In the genomic region with DNA sequence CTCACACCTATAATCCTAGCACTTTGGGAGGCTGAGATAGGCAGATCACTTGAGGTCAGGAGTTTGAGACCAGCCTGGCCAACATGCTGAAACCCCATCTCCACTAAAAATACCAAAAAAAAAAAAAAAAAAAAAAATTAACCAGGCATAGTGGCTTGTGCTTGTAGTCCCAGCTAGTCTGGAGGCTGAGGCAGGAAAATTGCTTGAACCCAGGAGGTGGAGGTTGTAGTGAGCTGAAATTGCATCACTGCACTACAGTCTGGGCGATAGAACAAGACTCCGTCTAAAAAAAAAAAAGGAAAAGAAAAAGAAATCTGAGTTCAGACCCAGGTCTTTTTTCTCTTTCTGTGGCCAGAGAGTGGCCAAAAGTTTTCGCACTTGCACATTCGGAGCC, we compare ENCODE assay signal across 9 cellular contexts. TPM values are rescaled to one million over a fixed set of nuclear protein-coding genes. Genes with fewer than 3 reads are reported as not detected.
A peak's percentile ranks its signal among the peaks of the same experiment; 100 is the strongest.
DNase-seq lines count a peak whose midpoint lies in the region; ATAC-seq, FAIRE-seq and TF ChIP-seq lines count a peak whose summit lies in the region.
"Not testable (repeated sequence)": the region's sequence is repeated elsewhere in the genome, so short reads cannot be mapped to it uniquely, and the experiment has no call there.
"Had no signal": no experiment of that assay in that cellular context is flagged by ENCODE, and none has a peak within 500 bp of the region (broad histone marks: within the 10 kb centered on the region; RNA-seq: fewer than 3 reads in every experiment).

No MANE protein-coding gene starts in this region.

- TF ChIP-seq CTCF in KMS-11 (conservative IDR thresholded peaks at IDR 0.05; ENCODE audit: low read depth, low read length); SK-N-SH (IDR thresholded peaks at IDR 0.05); astrocyte (IDR thresholded peaks at IDR 0.05; ENCODE audit: insufficient read depth, low read depth, low read length); cardiac muscle cell (IDR thresholded peaks at IDR 0.05; ENCODE audit: low read depth, low read length); neural crest cell (conservative IDR thresholded peaks at IDR 0.05); upper lobe of left lung (IDR thresholded peaks at IDR 0.05): not testable (repeated sequence)

- not testable (repeated sequence) for H4K20me1 ChIP-seq in KMS-11 (ENCODE audit: insufficient read depth); SK-N-SH (ENCODE audit: insufficient read depth); astrocyte (ENCODE audit: insufficient read depth, low read length)

- DNase-seq in CD4-positive, alpha-beta memory T cell; SK-N-SH; activated CD8-positive, alpha-beta memory T cell treated with anti-CD3 and anti-CD28 coated beads, Interleukin-2, amount 10 ng/mL, durations not matched to agents 7 days and 5 days; astrocyte (ENCODE audit: low read depth); cardiac muscle cell (ENCODE audit: low read depth in 1 of 2, low spot score in 1 of 2); neural crest cell (ENCODE audit: low read depth, low spot score); upper lobe of left lung: not testable (repeated sequence)

- CTCF ChIA-PET in CD4-positive, alpha-beta memory T cell (lab: Charles Lee; ENCODE audit: partially characterized antibody): interaction anchor here (0.8 to 1.4 kb wide), 2 partner anchors 19 to 33 kb away, joined by 3 to 4 read pairs; no protein-coding TSS in a partner anchor
- CTCF ChIA-PET in SK-N-SH (lab: Yijun Ruan, JAX): interaction anchor here (0.6 to 4.0 kb wide), 5 partner anchors 8 to 105 kb away, joined by 3 to 19 read pairs (median 6); a partner anchor contains a TSS
- CTCF ChIA-PET in activated CD8-positive, alpha-beta memory T cell treated with anti-CD3 and anti-CD28 coated beads, Interleukin-2, amount 10 ng/mL, durations not matched to agents 7 days and 5 days (lab: Charles Lee): interaction anchor here (0.7 to 2.5 kb wide), 5 partner anchors 10 to 1089 kb away, joined by 3 to 7 read pairs (median 3); no protein-coding TSS in a partner anchor

- not testable (repeated sequence) for H3K36me3 Mint-ChIP-seq in CD4-positive, alpha-beta memory T cell; activated CD8-positive, alpha-beta memory T cell treated with anti-CD3 and anti-CD28 coated beads, Interleukin-2, amount 10 ng/mL, durations not matched to agents 7 days and 5 days; astrocyte (ENCODE audit: low read depth, unreplicated experiment); neural crest cell (ENCODE audit: low read depth)

- 91% methylated on average over 4 of the region's 4 CpGs for WGBS in SK-N-SH (ENCODE audit: low lambda C conversion rate)
- WGBS in upper lobe of left lung, 2 donors: 73 to 84% methylated on average over 4 of the region's 4 CpGs

- H3K27me3 ChIP-seq in CD4-positive, alpha-beta memory T cell (ENCODE audit: insufficient read depth, low read length): peaks cover 15% of the 10 kb centered on the region
- not testable (repeated sequence) for H3K27me3 ChIP-seq in KMS-11 (ENCODE audit: insufficient read depth, low read depth); astrocyte (ENCODE audit: insufficient read depth, low read length); cardiac muscle cell; upper lobe of left lung
- H3K27me3 ChIP-seq in SK-N-SH (ENCODE audit: insufficient read depth): peaks cover 11% of the 10 kb centered on the region; the same call in 1 of the 2 replicates

- peak overlapping the region; percentile 48; the same call in 1 of the 2 replicates for H2AFZ ChIP-seq in KMS-11 (ENCODE audit: low read depth)
- not testable (repeated sequence) for H2AFZ ChIP-seq in SK-N-SH (ENCODE audit: low read depth); astrocyte (ENCODE audit: low read depth, low read length)

- not testable (repeated sequence) for H3K4me1 Mint-ChIP-seq in CD4-positive, alpha-beta memory T cell; activated CD8-positive, alpha-beta memory T cell treated with anti-CD3 and anti-CD28 coated beads, Interleukin-2, amount 10 ng/mL, durations not matched to agents 7 days and 5 days; astrocyte (ENCODE audit: low read depth, unreplicated experiment)
- H3K4me1 Mint-ChIP-seq in neural crest cell: peaks cover 10% of the 10 kb centered on the region

- ATAC-seq in activated CD8-positive, alpha-beta memory T cell treated with anti-CD3 and anti-CD28 coated beads, Interleukin-2, amount 10 ng/mL, durations not matched to agents 7 days and 5 days; upper lobe of left lung (ENCODE audit: low FRiP score in 2 of 2): not testable (repeated sequence)

- TF ChIP-seq RAD21 in SK-N-SH (IDR thresholded peaks at IDR 0.05; ENCODE audit: low read length): not testable (repeated sequence)

- not testable (repeated sequence) for H3K27ac ChIP-seq in CD4-positive, alpha-beta memory T cell (ENCODE audit: low read depth, low read length); KMS-11; SK-N-SH (ENCODE audit: low read depth in 2 of 2, low read length in 1 of 2); astrocyte (ENCODE audit: low read depth, low read length)
- peak overlapping the region; percentile 66 for H3K27ac ChIP-seq in cardiac muscle cell
- H3K27ac ChIP-seq in upper lobe of left lung: peak overlapping the region in 3 of 4 donors; percentile 8 to 62 (median 41)

- H3K27ac Mint-ChIP-seq in CD4-positive, alpha-beta memory T cell; activated CD8-positive, alpha-beta memory T cell treated with anti-CD3 and anti-CD28 coated beads, Interleukin-2, amount 10 ng/mL, durations not matched to agents 7 days and 5 days; astrocyte (ENCODE audit: unreplicated experiment); neural crest cell (ENCODE audit: unreplicated experiment): not testable (repeated sequence)

- peak overlapping the region in 7 of 8 donors; percentile 6 to 55 (median 40) for H3K4me3 Mint-ChIP-seq in CD4-positive, alpha-beta memory T cell
- H3K4me3 Mint-ChIP-seq in activated CD8-positive, alpha-beta memory T cell treated with anti-CD3 and anti-CD28 coated beads, Interleukin-2, amount 10 ng/mL, durations not matched to agents 7 days and 5 days: peak overlapping the region; percentile 8
- H3K4me3 Mint-ChIP-seq in astrocyte (ENCODE audit: unreplicated experiment) (peak overlapping the region; percentile 69), neural crest cell (peak overlapping the region; percentile 58)

- not testable (repeated sequence) for FAIRE-seq in astrocyte (lab: Jason Lieb, UNC)

- not testable (repeated sequence) for H3K4me3 ChIP-seq in CD4-positive, alpha-beta memory T cell (ENCODE audit: low read length in 2 of 2); KMS-11 (IDR thresholded peaks at IDR 0.05; ENCODE audit: insufficient read depth, low read depth, low read length); SK-N-SH (ENCODE audit: low read depth in 2 of 2, low read length in 1 of 2); astrocyte (ENCODE audit: insufficient read depth, low read depth, low read length); cardiac muscle cell; upper lobe of left lung

- H3K27me3 Mint-ChIP-seq in CD4-positive, alpha-beta memory T cell: peaks cover 28 to 40% of the 10 kb centered on the region in 2 donors
- peaks cover 47% of the 10 kb centered on the region for H3K27me3 Mint-ChIP-seq in activated CD8-positive, alpha-beta memory T cell treated with anti-CD3 and anti-CD28 coated beads, Interleukin-2, amount 10 ng/mL, durations not matched to agents 7 days and 5 days
- H3K27me3 Mint-ChIP-seq in astrocyte (ENCODE audit: low read depth, unreplicated experiment) (peaks cover 23% of the 10 kb centered on the region), neural crest cell (ENCODE audit: low read depth) (peaks cover 27% of the 10 kb centered on the region)

- H3K9me3 ChIP-seq in CD4-positive, alpha-beta memory T cell (ENCODE audit: control insufficient read depth in 1 of 2, low read length in 2 of 2); SK-N-SH; astrocyte (ENCODE audit: insufficient read depth, low read depth, low read length); cardiac muscle cell (ENCODE audit: low read depth); upper lobe of left lung: not testable (repeated sequence)

- not testable (repeated sequence) for H3K36me3 ChIP-seq in CD4-positive, alpha-beta memory T cell (ENCODE audit: insufficient read depth, low read length); KMS-11 (ENCODE audit: insufficient read depth); SK-N-SH (replicated peaks in 1 of 2; ENCODE audit: control insufficient read depth in 1 of 2, insufficient read depth in 2 of 2, low read length in 1 of 2); astrocyte (ENCODE audit: insufficient read depth, low read length); cardiac muscle cell
- peaks cover 0 to 17% (median 0%) of the 10 kb centered on the region in 4 donors for H3K36me3 ChIP-seq in upper lobe of left lung

- not testable (repeated sequence) for TF ChIP-seq EP300 in SK-N-SH (IDR thresholded peaks at IDR 0.05; ENCODE audit: borderline replicate concordance in 1 of 2, low read depth in 1 of 2, low read length in 1 of 2); upper lobe of left lung (IDR thresholded peaks at IDR 0.05)

- H3K79me2 ChIP-seq in KMS-11 (ENCODE audit: insufficient read depth, low read depth); SK-N-SH (ENCODE audit: insufficient read depth); astrocyte (ENCODE audit: insufficient read depth, low read length): not testable (repeated sequence)

- not testable (repeated sequence) for H3K4me1 ChIP-seq in CD4-positive, alpha-beta memory T cell (ENCODE audit: insufficient read depth, low read length); SK-N-SH (ENCODE audit: control insufficient read depth in 1 of 2, insufficient read depth in 2 of 2, low read depth in 1 of 2, low read length in 1 of 2); astrocyte (ENCODE audit: insufficient read depth, low read length)
- H3K4me1 ChIP-seq in KMS-11 (ENCODE audit: low read depth, poor library complexity, severe bottlenecking) (peaks cover 55% of the 10 kb centered on the region), cardiac muscle cell (ENCODE audit: low read depth) (peaks cover 37% of the 10 kb centered on the region), upper lobe of left lung (peaks cover 0 to 19% (median 5%) of the 10 kb centered on the region in 4 donors)

- H3K4me2 ChIP-seq in KMS-11 (peak overlapping the region; percentile 67), SK-N-SH (peak overlapping the region; percentile 63; the same call in 1 of the 2 replicates), astrocyte (ENCODE audit: low read length) (peak overlapping the region; percentile 76)

- POLR2A ChIA-PET in CD4-positive, alpha-beta memory T cell (lab: Charles Lee; ENCODE audit: partially characterized antibody); SK-N-SH (lab: Yijun Ruan, JAX): not testable (repeated sequence)

- intact Hi-C loops in CD4-positive, alpha-beta memory T cell (cut with micrococcal nuclease): not testable (repeated sequence)

- not testable (repeated sequence) for H3K9me3 Mint-ChIP-seq in CD4-positive, alpha-beta memory T cell; activated CD8-positive, alpha-beta memory T cell treated with anti-CD3 and anti-CD28 coated beads, Interleukin-2, amount 10 ng/mL, durations not matched to agents 7 days and 5 days (ENCODE audit: low read depth); astrocyte (ENCODE audit: unreplicated experiment); neural crest cell

- H3K9me2 ChIP-seq in SK-N-SH: not testable (repeated sequence)

- not testable (repeated sequence) for TF ChIP-seq POLR2A in upper lobe of left lung (IDR thresholded peaks at IDR 0.05)

- H3K9ac ChIP-seq in KMS-11; SK-N-SH; astrocyte (ENCODE audit: low read length): not testable (repeated sequence)

- not testable (repeated sequence) for H3F3A ChIP-seq in SK-N-SH (replicated peaks; ENCODE audit: insufficient read depth)

RNA-seq across cellular contexts. Expression of a gene that starts 47.3 kb away (rescaled TPM):
- under 1 TPM; 0.44 to 0.47 TPM for total RNA-seq in CD4-positive, alpha-beta memory T cell
- under 1 TPM in 1 of 2 donors, not detected in 1; 0.14 TPM for polyA plus RNA-seq in CD4-positive, alpha-beta memory T cell
- polyA plus RNA-seq in SK-N-SH (2012; rRNA removed) (not detected in 2 replicates), cardiac muscle cell (0.11 and 0.35 TPM in 2 replicates)
- not detected in 2 replicates for polyA plus RNA-seq in SK-N-SH (2012; cell fraction: cytosol; rRNA removed)
- polyA plus RNA-seq in SK-N-SH (2012; cell fraction: nucleus; rRNA removed): not detected in 2 replicates
- total RNA-seq in activated CD8-positive, alpha-beta memory T cell treated with anti-CD3 and anti-CD28 coated beads, Interleukin-2, amount 10 ng/mL, durations not matched to agents 7 days and 5 days: under 1 TPM; 0.20 to 0.52 TPM
- total RNA-seq in astrocyte (0.05 and 0.10 TPM in 2 replicates), cardiac muscle cell (0.14 and 0.27 TPM in 2 replicates), neural crest cell (0.56 and 0.61 TPM in 2 replicates), upper lobe of left lung (10 to 100 TPM; 33.8 to 65.0 (median 39.7) TPM)
- total RNA-seq: SJSA1 had no signal

Comparison
In these comparisons a context has a peak if more than half of its experiments do, and no peak if none do; other contexts are left out.
1. H3K4me3 Mint-ChIP-seq: peak in every context shown above with its lines; median percentile 69 in astrocyte; 58 in neural crest cell; 40 in CD4-positive, alpha-beta memory T cell; 8 in activated CD8-positive, alpha-beta memory T cell treated with anti-CD3 and anti-CD28 coated beads, Interleukin-2, amount 10 ng/mL, durations not matched to agents 7 days and 5 days.
2. RNA of a gene that starts 47.3 kb away (total RNA-seq): 33.8 to 65.0 TPM in upper lobe of left lung; 0.56 to 0.61 TPM in neural crest cell, 0.20 to 0.52 TPM in activated CD8-positive, alpha-beta memory T cell treated with anti-CD3 and anti-CD28 coated beads, Interleukin-2, amount 10 ng/mL, durations not matched to agents 7 days and 5 days, 0.44 to 0.47 TPM in CD4-positive, alpha-beta memory T cell, 0.14 to 0.27 TPM in cardiac muscle cell and 0.05 to 0.10 TPM in astrocyte; every median in the first group is over 10 times any median in the second.
3. Peak in every context shown above with its lines, with median percentiles within 50 percentile points of each other: H3K4me2 ChIP-seq.